Comparison of ENCODE assay signal across 8 cellular contexts in genomic region chr17:49361902-49362722, GRCh38. TPM values are rescaled to one million over a fixed set of nuclear protein-coding genes. Genes with fewer than 3 reads are reported as not detected.
DNase-seq lines count a peak whose midpoint lies in the region; ATAC-seq and TF ChIP-seq lines count a peak whose summit lies in the region.

TSS of gene ZNF652 (minus strand) at chr17:49362250. CDS start at chr17:49317725, 44,525 bp downstream.

- H3K4me1 Mint-ChIP-seq in activated T-helper 17 cell treated with anti-CD3 and anti-CD28 coated beads, Interleukin-2, amount 50 U/mL, for 72 hours: peaks cover 46% of the 10 kb centered on the region
- H3K4me1 Mint-ChIP-seq in natural killer cell: peaks cover 57 to 58% of the 10 kb centered on the region in 2 donors

- DNase-seq in DMS79 (lab: John Stamatoyannopoulos, UW) (peak; percentile 94), LHCN-M2 (ENCODE audit: low read depth) (peak; percentile 78), RPMI7951 (ENCODE audit: low read depth) (peak; percentile 83), fibroblast of mammary gland (ENCODE audit: low read depth) (peak; percentile 72), natural killer cell (peak; percentile 82)
- peak; percentile 92 to 98 (median 96) for DNase-seq in stimulated activated naive CD4-positive, alpha-beta T cell (lab: John Stamatoyannopoulos, UW)

- peaks cover 5% of the 10 kb centered on the region for H3K36me3 Mint-ChIP-seq in activated T-helper 17 cell treated with anti-CD3 and anti-CD28 coated beads, Interleukin-2, amount 50 U/mL, for 72 hours (ENCODE audit: low read depth)
- H3K36me3 Mint-ChIP-seq in natural killer cell: no peaks in the 10 kb centered on the region

- intact Hi-C loops in natural killer cell (cut with micrococcal nuclease): loop anchor here (1.0 to 10.0 kb wide), 2 partner anchors 20 to 137 kb away; no protein-coding TSS in a partner anchor

- peak; percentile 49 for ATAC-seq in GM21825 (IDR thresholded peaks at IDR 0.05; ENCODE audit: unreplicated experiment)
- peak; percentile 54 for ATAC-seq in activated T-helper 17 cell treated with anti-CD3 and anti-CD28 coated beads, Interleukin-2, amount 50 U/mL, for 72 hours (replicated peaks)
- ATAC-seq in natural killer cell: peak; percentile 62 to 84 (median 68)

- TF ChIP-seq CTCF in fibroblast of mammary gland (conservative IDR thresholded peaks at IDR 0.05; ENCODE audit: control insufficient read depth, insufficient read depth, low read depth, low read length) (no peak), natural killer cell (IDR thresholded peaks at IDR 0.05) (no peak)

- H3K9me3 Mint-ChIP-seq in activated T-helper 17 cell treated with anti-CD3 and anti-CD28 coated beads, Interleukin-2, amount 50 U/mL, for 72 hours: no peaks in the 10 kb centered on the region
- no peaks in the 10 kb centered on the region for H3K9me3 Mint-ChIP-seq in natural killer cell

- H3K4me3 ChIP-seq in fibroblast of mammary gland (ENCODE audit: control insufficient read depth, low read depth, low read length): peak within 1 kb of the TSS; percentile 86

- H3K4me3 Mint-ChIP-seq in activated T-helper 17 cell treated with anti-CD3 and anti-CD28 coated beads, Interleukin-2, amount 50 U/mL, for 72 hours: peak within 1 kb of the TSS; percentile 93
- H3K4me3 Mint-ChIP-seq in natural killer cell: peak within 1 kb of the TSS; percentile 91

- H3K27ac Mint-ChIP-seq in activated T-helper 17 cell treated with anti-CD3 and anti-CD28 coated beads, Interleukin-2, amount 50 U/mL, for 72 hours: peak within 1 kb of the TSS; percentile 92
- peak within 1 kb of the TSS; percentile 90 to 97 for H3K27ac Mint-ChIP-seq in natural killer cell

- H3K27me3 Mint-ChIP-seq in activated T-helper 17 cell treated with anti-CD3 and anti-CD28 coated beads, Interleukin-2, amount 50 U/mL, for 72 hours: no peaks in the 10 kb centered on the region
- H3K27me3 Mint-ChIP-seq in natural killer cell (ENCODE audit: low read depth in 2 of 2): no peaks in the 10 kb centered on the region

RNA-seq across cellular contexts. Expression of gene ZNF652, which starts in this region (rescaled TPM):
- total RNA-seq in LHCN-M2 (2014; rRNA removed) (9.8 and 11.0 TPM in 2 replicates), natural killer cell (10 to 100 TPM; 53.8 to 79.1 (median 73.3) TPM)
- polyA plus RNA-seq in LHCN-M2 (2012): 3.5 TPM
- 10.9 and 11.4 TPM in 2 replicates for total RNA-seq in RPMI7951 (2014; rRNA removed; shearing (Covaris generic))
- 10 to 100 TPM; 10.7 to 13.1 TPM for total RNA-seq in activated T-helper 17 cell treated with anti-CD3 and anti-CD28 coated beads, Interleukin-2, amount 50 U/mL, for 72 hours

Comparison
In these comparisons a context has a peak if more than half of its experiments do, and no peak if none do; other contexts are left out.
1. Peak in every context shown above with its lines: DNase-seq, ATAC-seq and H3K4me3 ChIP-seq.